Comparison of ENCODE assay signal across 30 cellular contexts in genomic region chr12:13581031-13581430, GRCh38.
"Had no signal": no experiment of that assay in that cellular context is flagged by ENCODE, and none has a peak within 500 bp of the region (broad histone marks: within the 10 kb centered on the region; RNA-seq: fewer than 3 reads in every experiment).

No MANE protein-coding gene starts in this region.

- H3K4me3 ChIP-seq: ascending aorta, breast epithelium, cardiac muscle cell, colonic mucosa, esophagus squamous epithelium had no signal

- H3K9me3 ChIP-seq: ascending aorta, breast epithelium, colonic mucosa, esophagus squamous epithelium had no signal

- DNase-seq: activated CD4-positive, alpha-beta memory T cell treated with anti-CD3 and anti-CD28 coated beads for 36 hours; activated CD4-positive, alpha-beta T cell treated with anti-CD3 and anti-CD28 coated beads for 36 hours; activated CD4-positive, alpha-beta T cell treated with anti-CD3 and anti-CD28 coated beads, Interleukin-2, amount 10 ng/mL, durations not matched to agents 24 days and 14 days; activated CD4-positive, CD25-positive, alpha-beta regulatory T cell; activated CD4-positive, CD25-positive, alpha-beta regulatory T cell treated with anti-CD3 and anti-CD28 coated beads, Interleukin-2, amount 50 U/mL, for 72 hours; activated CD8-positive, alpha-beta memory T cell treated with anti-CD3 and anti-CD28 coated beads, Interleukin-2, amount 10 ng/mL, durations not matched to agents 7 days and 5 days; activated CD8-positive, alpha-beta memory T cell treated with anti-CD3 and anti-CD28 coated beads, Interleukin-2, amount 50 U/mL, for 4 hours; activated CD8-positive, alpha-beta T cell treated with anti-CD3 and anti-CD28 coated beads, Interleukin-2, amount 10 ng/mL, durations not matched to agents 7 days and 5 days; activated gamma-delta T cell; activated naive CD4-positive, alpha-beta T cell; activated naive CD4-positive, alpha-beta T cell treated with anti-CD3 and anti-CD28 coated beads, Interleukin-2, amount 10 ng/mL, durations not matched to agents 7 days and 5 days; activated naive CD8-positive, alpha-beta T cell treated with anti-CD3 and anti-CD28 coated beads, Interleukin-2, amount 10 ng/mL, durations not matched to agents 7 days and 5 days; activated T-cell treated with anti-CD3 and anti-CD28 coated beads, Interleukin-2, amount 50 U/mL, for 1 hour; activated T-cell treated with anti-CD3 and anti-CD28 coated beads, Interleukin-2, amount 50 U/mL, for 48 hours; central memory CD4-positive, alpha-beta T cell; cerebellar nuclear complex; colonic mucosa; effector CD8-positive, alpha-beta T cell; esophagus squamous epithelium; foreskin fibroblast; head of caudate nucleus; T-helper 2 cell had no signal

- H3K36me3 ChIP-seq: ascending aorta, breast epithelium, cardiac muscle cell, colonic mucosa, esophagus squamous epithelium had no signal

- ATAC-seq: activated CD4-positive, alpha-beta T cell treated with anti-CD3 and anti-CD28 coated beads for 36 hours; activated CD8-positive, alpha-beta memory T cell treated with anti-CD3 and anti-CD28 coated beads, Interleukin-2, amount 10 ng/mL, durations not matched to agents 7 days and 5 days; activated CD8-positive, alpha-beta T cell treated with anti-CD3 and anti-CD28 coated beads, Interleukin-2, amount 10 ng/mL, durations not matched to agents 7 days and 5 days; activated naive CD4-positive, alpha-beta T cell treated with anti-CD3 and anti-CD28 coated beads, Interleukin-2, amount 50 U/mL, for 72 hours had no signal

- FAIRE-seq: endometrium, endothelial cell of umbilical vein, frontal cortex had no signal

- H3K27me3 ChIP-seq: ascending aorta, breast epithelium, cardiac muscle cell, colonic mucosa, esophagus squamous epithelium had no signal

- H3K4me1 ChIP-seq: ascending aorta, breast epithelium, colonic mucosa, esophagus squamous epithelium had no signal

- H3K27ac ChIP-seq: ascending aorta, breast epithelium, cardiac muscle cell, colonic mucosa, epithelial cell of prostate, esophagus squamous epithelium had no signal
